Comparison of ENCODE assay signal across 11 cellular contexts in the genomic region with DNA sequence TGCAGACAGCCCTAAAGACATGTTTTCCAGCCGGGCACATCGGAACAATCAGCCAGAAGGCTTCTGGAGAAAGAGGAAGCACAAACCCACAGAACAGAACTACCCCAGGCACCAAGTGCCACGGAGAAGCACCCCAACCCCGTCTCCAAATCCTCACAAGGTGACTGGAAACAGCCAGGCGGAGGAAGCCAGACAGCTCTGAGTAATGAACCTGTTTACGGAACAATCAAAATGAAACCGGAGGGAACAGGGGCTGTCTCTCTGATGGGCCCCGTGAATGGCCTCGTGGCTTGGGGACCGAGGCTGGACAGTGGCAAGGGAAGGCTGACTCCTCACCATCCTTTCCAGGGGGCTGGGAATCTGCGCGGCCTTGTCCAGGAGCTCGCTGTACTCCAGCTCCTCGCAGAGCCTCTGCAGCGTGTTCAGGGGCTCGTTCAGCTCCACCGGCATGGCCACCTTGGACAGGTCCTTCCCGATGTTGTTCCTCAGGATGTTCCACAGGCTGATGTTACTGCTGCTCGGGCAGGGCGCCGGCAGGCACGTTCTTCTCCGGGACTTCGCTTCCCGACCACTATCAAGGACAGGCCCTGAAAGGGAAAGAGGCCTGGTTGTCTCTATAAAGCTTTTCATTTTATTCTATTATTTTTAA.
DNase-seq lines count a peak whose midpoint lies in the region; ATAC-seq and TF ChIP-seq lines count a peak whose summit lies in the region.
"Had no signal": no experiment of that assay in that cellular context is flagged by ENCODE, and none has a peak within 500 bp of the region (broad histone marks: within the 10 kb centered on the region; RNA-seq: fewer than 3 reads in every experiment).

No MANE protein-coding gene starts in this region.

- no peaks in the 10 kb centered on the region for H3K36me3 ChIP-seq in rectal smooth muscle tissue (ENCODE audit: control insufficient read depth, insufficient read depth, low read length)

- H3K9me3 Mint-ChIP-seq in activated CD8-positive, alpha-beta memory T cell treated with anti-CD3 and anti-CD28 coated beads, Interleukin-2, amount 10 ng/mL, durations not matched to agents 7 days and 5 days (ENCODE audit: low read depth): no peaks in the 10 kb centered on the region
- H3K9me3 Mint-ChIP-seq in type B pancreatic cell: no peaks in the 10 kb centered on the region
- H3K9me3 Mint-ChIP-seq: neural crest cell had no signal

- CTCF ChIA-PET in activated CD8-positive, alpha-beta memory T cell treated with anti-CD3 and anti-CD28 coated beads, Interleukin-2, amount 10 ng/mL, durations not matched to agents 7 days and 5 days (lab: Charles Lee): interaction anchor here (0.6 to 2.3 kb wide), 3 partner anchors 18 to 237 kb away, joined by 3 to 6 read pairs (median 3); no protein-coding TSS in a partner anchor

- H3K4me3 ChIP-seq in rectal smooth muscle tissue (ENCODE audit: low read length): no peak overlapping the region

- H3K36me3 Mint-ChIP-seq in activated CD8-positive, alpha-beta memory T cell treated with anti-CD3 and anti-CD28 coated beads, Interleukin-2, amount 10 ng/mL, durations not matched to agents 7 days and 5 days: peaks cover 57% of the 10 kb centered on the region
- H3K36me3 Mint-ChIP-seq in type B pancreatic cell: peaks cover 3% of the 10 kb centered on the region

- no peaks in the 10 kb centered on the region for H3K4me1 ChIP-seq in rectal smooth muscle tissue (ENCODE audit: control insufficient read depth, insufficient read depth, low read length)

- H3K27me3 ChIP-seq in rectal smooth muscle tissue (ENCODE audit: control insufficient read depth, insufficient read depth, low read length): no peaks in the 10 kb centered on the region

- H3K4me1 Mint-ChIP-seq in activated CD8-positive, alpha-beta memory T cell treated with anti-CD3 and anti-CD28 coated beads, Interleukin-2, amount 10 ng/mL, durations not matched to agents 7 days and 5 days: peaks cover 66% of the 10 kb centered on the region
- H3K4me1 Mint-ChIP-seq in type B pancreatic cell (ENCODE audit: unreplicated experiment): peaks cover 10% of the 10 kb centered on the region

- no peak overlapping the region for H3K9ac ChIP-seq in rectal smooth muscle tissue (ENCODE audit: low read length)

- H3K27ac ChIP-seq in rectal smooth muscle tissue (ENCODE audit: low read depth, low read length): peak overlapping the region; percentile 28

- no peak overlapping the region for H3K4me3 Mint-ChIP-seq in activated CD8-positive, alpha-beta memory T cell treated with anti-CD3 and anti-CD28 coated beads, Interleukin-2, amount 10 ng/mL, durations not matched to agents 7 days and 5 days
- H3K4me3 Mint-ChIP-seq in type B pancreatic cell: no peak overlapping the region
- H3K4me3 Mint-ChIP-seq: neural crest cell had no signal

- peak; percentile 59 for DNase-seq in UCSD-AML1 (lab: John Stamatoyannopoulos, UW; ENCODE audit: unreplicated experiment)
- no peak for DNase-seq in activated CD4-positive, CD25-positive, alpha-beta regulatory T cell (lab: John Stamatoyannopoulos, UW)
- DNase-seq in activated CD8-positive, alpha-beta memory T cell treated with anti-CD3 and anti-CD28 coated beads, Interleukin-2, amount 10 ng/mL, durations not matched to agents 7 days and 5 days: no peak
- no peak for DNase-seq in NCI-H2029 (lab: John Stamatoyannopoulos, UW)
- DNase-seq in type B pancreatic cell (ENCODE audit: extremely low spot score, unreplicated experiment): no peak
- DNase-seq: activated gamma-delta T cell, SHP77 treated with DMSO at 0.1 percent for 48 hours had no signal

- TF ChIP-seq CTCF in type B pancreatic cell (conservative IDR thresholded peaks at IDR 0.05): no peak

- no peaks in the 10 kb centered on the region for H3K27me3 Mint-ChIP-seq in activated CD8-positive, alpha-beta memory T cell treated with anti-CD3 and anti-CD28 coated beads, Interleukin-2, amount 10 ng/mL, durations not matched to agents 7 days and 5 days
- no peaks in the 10 kb centered on the region for H3K27me3 Mint-ChIP-seq in type B pancreatic cell

- no peak overlapping the region for H3K27ac Mint-ChIP-seq in activated CD8-positive, alpha-beta memory T cell treated with anti-CD3 and anti-CD28 coated beads, Interleukin-2, amount 10 ng/mL, durations not matched to agents 7 days and 5 days
- no peak overlapping the region for H3K27ac Mint-ChIP-seq in type B pancreatic cell

- peak; percentile 37 for ATAC-seq in GM18870 (IDR thresholded peaks at IDR 0.05; ENCODE audit: unreplicated experiment)
- peak; percentile 47 for ATAC-seq in HG02678 (IDR thresholded peaks at IDR 0.05; ENCODE audit: unreplicated experiment)
- no peak for ATAC-seq in activated CD8-positive, alpha-beta memory T cell treated with anti-CD3 and anti-CD28 coated beads, Interleukin-2, amount 10 ng/mL, durations not matched to agents 7 days and 5 days
